15 cellular contexts compared by ENCODE assay signal in genomic region chr3:48633743-48634142, GRCh38. TPM values are rescaled to one million over a fixed set of nuclear protein-coding genes. Genes with fewer than 3 reads are reported as not detected.
DNase-seq lines count a peak whose midpoint lies in the region; ATAC-seq, FAIRE-seq and TF ChIP-seq lines count a peak whose summit lies in the region.
"Had no signal": no experiment of that assay in that cellular context is flagged by ENCODE, and none has a peak within 500 bp of the region (broad histone marks: within the 10 kb centered on the region; RNA-seq: fewer than 3 reads in every experiment).

No MANE protein-coding gene starts in this region.

- H2BK120ac ChIP-seq in mesenchymal stem cell (ENCODE audit: low read depth, low read length): no peak overlapping the region

- no peak overlapping the region for H3K18ac ChIP-seq in mesenchymal stem cell (ENCODE audit: low read depth in 1 of 2, low read length in 2 of 2)

- TF ChIP-seq POLR2A in A549 (IDR thresholded peaks at IDR 0.05; ENCODE audit: low read length) (no peak), Peyer's patch (IDR thresholded peaks at IDR 0.05) (no peak)

- H3K27me3 ChIP-seq in DOHH2 (ENCODE audit: control insufficient read depth, low read length) (no peaks in the 10 kb centered on the region), mesenchymal stem cell (ENCODE audit: control insufficient read depth in 1 of 2, insufficient read depth in 1 of 2, low read length in 2 of 2) (peaks cover 0 to under 1% of the 10 kb centered on the region in 2 experiments), Peyer's patch (no peaks in the 10 kb centered on the region), heart right ventricle (no peaks in the 10 kb centered on the region)
- H3K27me3 ChIP-seq: SJCRH30, vagina had no signal

- peak overlapping the region in 1 of 2 experiments; percentile 97; a peak in 1 of 6 replicates for H3K27ac ChIP-seq in A549
- no peak overlapping the region for H3K27ac ChIP-seq in DOHH2 (ENCODE audit: low read depth, low read length)
- H3K27ac ChIP-seq in mesenchymal stem cell (ENCODE audit: low read length, poor library complexity, severe bottlenecking): no peak overlapping the region
- H3K27ac ChIP-seq in Peyer's patch: no peak overlapping the region
- no peak overlapping the region for H3K27ac ChIP-seq in heart right ventricle
- H3K27ac ChIP-seq: SJCRH30 had no signal

- H3K9me2 ChIP-seq in DOHH2 (replicated peaks; ENCODE audit: control insufficient read depth, low read length): no peaks in the 10 kb centered on the region

- H2BK5ac ChIP-seq in mesenchymal stem cell (ENCODE audit: low read depth, low read length, poor library complexity, severe bottlenecking): no peak overlapping the region

- POLR2A ChIA-PET in A549 (lab: Yijun Ruan, JAX): interaction anchor here (2.1 kb wide), 1 partner anchor 29 kb away, joined by 9 read pairs; the partner anchor contains the start of gene CELSR3

- no peak overlapping the region for H4K8ac ChIP-seq in mesenchymal stem cell (ENCODE audit: low read length)

- H3K79me2 ChIP-seq in DOHH2 (ENCODE audit: control insufficient read depth, low read length): no peaks in the 10 kb centered on the region

- H3K9me3 Mint-ChIP-seq in activated T-helper 1 cell treated with anti-CD3 and anti-CD28 coated beads, Interleukin-12 subunit alpha, Interleukin-12 subunit beta, Interleukin-2, Interleukin-4 antibody, amounts not matched to agents 30 ng/mL and 10 ng/mL and 1 ng/mL, durations not matched to agents 14 hours and 24 hours and 36 hours: no peaks in the 10 kb centered on the region

- ATAC-seq in A549 (no peak), HG02981 (IDR thresholded peaks at IDR 0.05; ENCODE audit: unreplicated experiment) (no peak), heart right ventricle (no peak)
- ATAC-seq: left cardiac atrium had no signal

- H3K4me2 ChIP-seq in A549: peak overlapping the region; percentile 81
- H3K4me2 ChIP-seq in DOHH2 (ENCODE audit: low read length): peak overlapping the region; percentile 90; the same call in 1 of the 2 replicates
- H3K4me2 ChIP-seq in mesenchymal stem cell (ENCODE audit: low read length, poor library complexity, severe bottlenecking): no peak overlapping the region

- H3K27me3 Mint-ChIP-seq in activated T-helper 1 cell treated with anti-CD3 and anti-CD28 coated beads, Interleukin-12 subunit alpha, Interleukin-12 subunit beta, Interleukin-2, Interleukin-4 antibody, amounts not matched to agents 30 ng/mL and 10 ng/mL and 1 ng/mL, durations not matched to agents 14 hours and 24 hours and 36 hours (ENCODE audit: insufficient read depth): no peaks in the 10 kb centered on the region

- peaks cover 9% of the 10 kb centered on the region for H3K36me3 Mint-ChIP-seq in activated T-helper 1 cell treated with anti-CD3 and anti-CD28 coated beads, Interleukin-12 subunit alpha, Interleukin-12 subunit beta, Interleukin-2, Interleukin-4 antibody, amounts not matched to agents 30 ng/mL and 10 ng/mL and 1 ng/mL, durations not matched to agents 14 hours and 24 hours and 36 hours (ENCODE audit: low read depth)

- H3K9me3 ChIP-seq in A549: no peaks in the 10 kb centered on the region
- no peaks in the 10 kb centered on the region for H3K9me3 ChIP-seq in DOHH2 (ENCODE audit: control insufficient read depth, insufficient read depth, low read length)
- H3K9me3 ChIP-seq in mesenchymal stem cell (ENCODE audit: control insufficient read depth, low read length): no peaks in the 10 kb centered on the region
- no peaks in the 10 kb centered on the region for H3K9me3 ChIP-seq in Peyer's patch
- H3K9me3 ChIP-seq in heart right ventricle: no peaks in the 10 kb centered on the region
- H3K9me3 ChIP-seq: SJCRH30, vagina had no signal

- peak overlapping the region; percentile 92 for H3K9ac ChIP-seq in mesenchymal stem cell (ENCODE audit: low read length)

- TF ChIP-seq EP300 in A549 (IDR thresholded peaks at IDR 0.05): no peak

- peak overlapping the region; percentile 56 for H2BK15ac ChIP-seq in mesenchymal stem cell (ENCODE audit: low read depth, poor library complexity, severe bottlenecking)

- no peak overlapping the region for H3K14ac ChIP-seq in mesenchymal stem cell (ENCODE audit: low read length in 2 of 2)

- H3K4ac ChIP-seq in mesenchymal stem cell (ENCODE audit: low read depth in 1 of 2, low read length in 2 of 2): no peak overlapping the region

- H3K4me3 ChIP-seq in A549: no peak overlapping the region
- no peak overlapping the region for H3K4me3 ChIP-seq in DOHH2 (ENCODE audit: low read length)
- peak overlapping the region in 1 of 2 experiments; percentile 93 for H3K4me3 ChIP-seq in mesenchymal stem cell (ENCODE audit: insufficient read depth in 1 of 2, low read depth in 1 of 2, low read length in 2 of 2)
- peak overlapping the region in 2 of 4 donors; percentile 76 to 83 for H3K4me3 ChIP-seq in Peyer's patch
- H3K4me3 ChIP-seq in heart right ventricle: no peak overlapping the region

- peaks cover 12% of the 10 kb centered on the region for H3K36me3 ChIP-seq in DOHH2 (ENCODE audit: control insufficient read depth, low read length)
- H3K36me3 ChIP-seq in mesenchymal stem cell (ENCODE audit: control insufficient read depth in 1 of 2, insufficient read depth in 2 of 2, low read depth in 1 of 2, low read length in 2 of 2): peaks cover 48 to 51% of the 10 kb centered on the region in 2 experiments
- peaks cover 0 to 42% (median 0%) of the 10 kb centered on the region in 3 donors for H3K36me3 ChIP-seq in Peyer's patch
- H3K36me3 ChIP-seq in heart right ventricle: peaks cover 0 to 47% (median 9%) of the 10 kb centered on the region in 9 donors

- H3K4me1 ChIP-seq in A549 (peaks cover 16% of the 10 kb centered on the region), DOHH2 (ENCODE audit: control insufficient read depth, low read length) (peaks cover 18% of the 10 kb centered on the region), mesenchymal stem cell (ENCODE audit: control insufficient read depth, insufficient read depth, low read depth, low read length) (peaks cover 23% of the 10 kb centered on the region), Peyer's patch (peaks cover 0 to 22% (median 4%) of the 10 kb centered on the region in 4 donors), heart right ventricle (peaks cover 5 to 28% (median 21%) of the 10 kb centered on the region in 9 donors)

- no peak overlapping the region for H2AK5ac ChIP-seq in mesenchymal stem cell (ENCODE audit: low read length, severe bottlenecking)

- peak overlapping the region; percentile 89 for H3K4me3 Mint-ChIP-seq in activated T-helper 1 cell treated with anti-CD3 and anti-CD28 coated beads, Interleukin-12 subunit alpha, Interleukin-12 subunit beta, Interleukin-2, Interleukin-4 antibody, amounts not matched to agents 30 ng/mL and 10 ng/mL and 1 ng/mL, durations not matched to agents 14 hours and 24 hours and 36 hours

- peaks cover 47% of the 10 kb centered on the region for H3K79me1 ChIP-seq in mesenchymal stem cell (replicated peaks; ENCODE audit: low read length, poor library complexity, severe bottlenecking)

- intact Hi-C loops in activated T-helper 1 cell treated with anti-CD3 and anti-CD28 coated beads, Interleukin-12 subunit alpha, Interleukin-12 subunit beta, Interleukin-2, Interleukin-4 antibody, amounts not matched to agents 30 ng/mL and 10 ng/mL and 1 ng/mL, durations not matched to agents 14 hours and 24 hours and 36 hours (cut with micrococcal nuclease): loop anchor here (2.0 to 10.0 kb wide), 2 partner anchors 187 to 229 kb away; partner anchors contain the start of gene ATRIP
- intact Hi-C loops in heart right ventricle (cut with DNase I): loop anchor here in 5 of 10 donors (2.0 to 10.0 kb wide), 4 partner anchors 51 to 169 kb away; partner anchors contain the start of genes NCKIPSD (in 2 of the 5) and PFKFB4 (in 1 of the 5)

- TF ChIP-seq CTCF in A549 (IDR thresholded peaks at IDR 0.05) (no peak), DOHH2 (IDR thresholded peaks at IDR 0.05; ENCODE audit: low read depth, low read length, poor library complexity, severe bottlenecking) (no peak), Peyer's patch (IDR thresholded peaks at IDR 0.05) (no peak), heart right ventricle (IDR thresholded peaks at IDR 0.05) (no peak)

- no peak for TF ChIP-seq RAD21 in A549 (conservative IDR thresholded peaks at IDR 0.05 in 1 of 2, IDR thresholded peaks at IDR 0.05 in 1 of 2)

- H4K91ac ChIP-seq in mesenchymal stem cell (ENCODE audit: low read length): no peak overlapping the region

- H2AFZ ChIP-seq in mesenchymal stem cell (ENCODE audit: low read depth, low read length): no peak overlapping the region

- DNase-seq in A549 (ENCODE audit: low read depth in 1 of 2, low spot score in 1 of 2): no peak
- no peak for DNase-seq in activated T-helper 1 cell treated with anti-CD3 and anti-CD28 coated beads, Interleukin-12 subunit alpha, Interleukin-12 subunit beta, Interleukin-2, Interleukin-4 antibody, amounts not matched to agents 30 ng/mL and 10 ng/mL and 1 ng/mL, durations not matched to agents 14 hours and 24 hours and 36 hours (ENCODE audit: low spot score)
- no peak for DNase-seq in mesenchymal stem cell
- no peak for DNase-seq in Peyer's patch
- no peak for DNase-seq in heart right ventricle
- DNase-seq in OCI-M1 (lab: John Stamatoyannopoulos, UW): no peak
- DNase-seq: DMS 273 treated with DMSO at 0.1 percent for 48 hours, left cardiac atrium, NCI-H226, SJCRH30 had no signal

- H2BK12ac ChIP-seq in mesenchymal stem cell (ENCODE audit: low read length in 2 of 2): no peak overlapping the region

- no peaks in the 10 kb centered on the region for H3F3A ChIP-seq in DOHH2 (ENCODE audit: control insufficient read depth, insufficient read depth)

- CTCF ChIA-PET in A549 (lab: Yijun Ruan, JAX): interaction anchor here (1.0 to 4.3 kb wide), 8 partner anchors 11 to 75 kb away, joined by 3 to 46 read pairs (median 4); partner anchors contain the start of genes COL7A1 and TMEM89

- 90% methylated on average over 2 of the region's 2 CpGs for WGBS in A549 (ENCODE audit: missing lambda C conversion rate)
- WGBS in mesenchymal stem cell: 96% methylated on average over 2 of the region's 2 CpGs
- 75 to 90% methylated on average over 2 of the region's 2 CpGs for whole genome bisulfite sequencing in heart right ventricle, 2 donors

- peaks cover 20% of the 10 kb centered on the region for H3K4me1 Mint-ChIP-seq in activated T-helper 1 cell treated with anti-CD3 and anti-CD28 coated beads, Interleukin-12 subunit alpha, Interleukin-12 subunit beta, Interleukin-2, Interleukin-4 antibody, amounts not matched to agents 30 ng/mL and 10 ng/mL and 1 ng/mL, durations not matched to agents 14 hours and 24 hours and 36 hours (ENCODE audit: low read depth)

- H3K27ac Mint-ChIP-seq in activated T-helper 1 cell treated with anti-CD3 and anti-CD28 coated beads, Interleukin-12 subunit alpha, Interleukin-12 subunit beta, Interleukin-2, Interleukin-4 antibody, amounts not matched to agents 30 ng/mL and 10 ng/mL and 1 ng/mL, durations not matched to agents 14 hours and 24 hours and 36 hours: no peak overlapping the region

- no peaks in the 10 kb centered on the region for H4K20me1 ChIP-seq in DOHH2 (ENCODE audit: control insufficient read depth, insufficient read depth, low read depth, low read length)

- no peak overlapping the region for H3K23ac ChIP-seq in mesenchymal stem cell (ENCODE audit: low read length in 2 of 2)

- FAIRE-seq in A549 (lab: Jason Lieb, UNC): no peak

RNA-seq across cellular contexts. Expression of gene SLC26A6, which starts 1.5 kb away (rescaled TPM):
- polyA plus RNA-seq in A549 (2011; rRNA removed) (12.5 and 12.7 TPM in 2 replicates), A549 (2017; fragmentation: RNase III; extraction: RNeasy Plus Mini Kit Qiagen cat#74134 plus additional on column Dnase treatment) (20.0 to 25.5 TPM (median 23.2 TPM) in 3 replicates), heart right ventricle (10 to 100 TPM; 11.3 to 25.4 TPM)
- 17.4 and 20.3 TPM in 2 replicates for polyA plus RNA-seq in A549 (2012; cell fraction: cytosol; rRNA removed)
- polyA plus RNA-seq in A549 (2012; cell fraction: nucleus; rRNA removed): 135 and 159 TPM in 2 replicates
- 21.9 and 24.3 TPM in 2 replicates for polyA minus RNA-seq in A549 (2011; rRNA and poly(A)+ RNA removed)
- 46.3 and 52.8 TPM in 2 replicates for total RNA-seq in activated T-helper 1 cell treated with anti-CD3 and anti-CD28 coated beads, Interleukin-12 subunit alpha, Interleukin-12 subunit beta, Interleukin-2, Interleukin-4 antibody, amounts not matched to agents 30 ng/mL and 10 ng/mL and 1 ng/mL, durations not matched to agents 14 hours and 24 hours and 36 hours
- polyA plus RNA-seq in mesenchymal stem cell (2013, experiment 1 of 2): 42.5 TPM
- 39.9 TPM for polyA plus RNA-seq in mesenchymal stem cell (2013, experiment 2 of 2)
- total RNA-seq in Peyer's patch (100 to 1,000 TPM; 143 to 249 (median 194) TPM), heart right ventricle (10 to 100 TPM in 6 of 10 donors, 1 to 10 TPM in 4; 5.2 to 17.7 (median 10.2) TPM)

RNA-seq across cellular contexts. Expression of gene TMEM89, which starts 12.2 kb away (rescaled TPM):
- not detected in 2 replicates for polyA plus RNA-seq in A549 (2011; rRNA removed)
- 0.12 and 0.19 TPM in 2 replicates for polyA plus RNA-seq in A549 (2012; cell fraction: cytosol; rRNA removed)
- polyA plus RNA-seq in A549 (2012; cell fraction: nucleus; rRNA removed): 1.0 and 2.2 TPM in 2 replicates
- 0.21 TPM in 1 of 3 replicates, not detected in the others for polyA plus RNA-seq in A549 (2017; fragmentation: RNase III; extraction: RNeasy Plus Mini Kit Qiagen cat#74134 plus additional on column Dnase treatment)
- not detected in 2 replicates for polyA minus RNA-seq in A549 (2011; rRNA and poly(A)+ RNA removed)
- total RNA-seq in activated T-helper 1 cell treated with anti-CD3 and anti-CD28 coated beads, Interleukin-12 subunit alpha, Interleukin-12 subunit beta, Interleukin-2, Interleukin-4 antibody, amounts not matched to agents 30 ng/mL and 10 ng/mL and 1 ng/mL, durations not matched to agents 14 hours and 24 hours and 36 hours: 1.6 TPM in 1 of 2 replicates, not detected in the other
- polyA plus RNA-seq in mesenchymal stem cell (2013, experiment 1 of 2): 0.23 TPM
- 0.29 TPM for polyA plus RNA-seq in mesenchymal stem cell (2013, experiment 2 of 2)
- not detected for total RNA-seq in Peyer's patch
- not detected for total RNA-seq in heart right ventricle
- polyA plus RNA-seq in heart right ventricle: not detected
- total RNA-seq: fibroblast of lung, left cardiac atrium, LHCN-M2, SJCRH30, vagina had no signal
- polyA plus RNA-seq: fibroblast of lung had no signal

RNA-seq across cellular contexts. Expression of gene UQCRC1, which starts 24.3 kb away (rescaled TPM):
- polyA plus RNA-seq in A549 (2011; rRNA removed) (279 and 338 TPM in 2 replicates), A549 (2017; fragmentation: RNase III; extraction: RNeasy Plus Mini Kit Qiagen cat#74134 plus additional on column Dnase treatment) (233 to 256 TPM (median 254 TPM) in 3 replicates), heart right ventricle (1,000 to 10,000 TPM in 1 of 2 donors, 100 to 1,000 TPM in 1; 859 to 1,330 TPM)
- polyA plus RNA-seq in A549 (2012; cell fraction: cytosol; rRNA removed): 390 and 409 TPM in 2 replicates
- 488 and 556 TPM in 2 replicates for polyA plus RNA-seq in A549 (2012; cell fraction: nucleus; rRNA removed)
- 677 and 753 TPM in 2 replicates for polyA minus RNA-seq in A549 (2011; rRNA and poly(A)+ RNA removed)
- total RNA-seq in activated T-helper 1 cell treated with anti-CD3 and anti-CD28 coated beads, Interleukin-12 subunit alpha, Interleukin-12 subunit beta, Interleukin-2, Interleukin-4 antibody, amounts not matched to agents 30 ng/mL and 10 ng/mL and 1 ng/mL, durations not matched to agents 14 hours and 24 hours and 36 hours: 191 and 193 TPM in 2 replicates
- 145 TPM for polyA plus RNA-seq in mesenchymal stem cell (2013, experiment 1 of 2)
- polyA plus RNA-seq in mesenchymal stem cell (2013, experiment 2 of 2): 150 TPM
- total RNA-seq in Peyer's patch (100 to 1,000 TPM; 313 to 857 (median 761) TPM), heart right ventricle (1,000 to 10,000 TPM in 9 of 10 donors, 100 to 1,000 TPM in 1; 723 to 1,173 (median 1,035) TPM)

RNA-seq across cellular contexts. Expression of gene CELSR3, which starts 28.9 kb away (rescaled TPM):
- 2.2 and 3.2 TPM in 2 replicates for polyA plus RNA-seq in A549 (2011; rRNA removed)
- 2.2 and 3.3 TPM in 2 replicates for polyA plus RNA-seq in A549 (2012; cell fraction: cytosol; rRNA removed)
- 13.7 and 15.3 TPM in 2 replicates for polyA plus RNA-seq in A549 (2012; cell fraction: nucleus; rRNA removed)
- 4.6 to 5.2 TPM (median 4.8 TPM) in 3 replicates for polyA plus RNA-seq in A549 (2017; fragmentation: RNase III; extraction: RNeasy Plus Mini Kit Qiagen cat#74134 plus additional on column Dnase treatment)
- polyA minus RNA-seq in A549 (2011; rRNA and poly(A)+ RNA removed): 7.1 and 7.4 TPM in 2 replicates
- 11.6 and 11.7 TPM in 2 replicates for total RNA-seq in activated T-helper 1 cell treated with anti-CD3 and anti-CD28 coated beads, Interleukin-12 subunit alpha, Interleukin-12 subunit beta, Interleukin-2, Interleukin-4 antibody, amounts not matched to agents 30 ng/mL and 10 ng/mL and 1 ng/mL, durations not matched to agents 14 hours and 24 hours and 36 hours
- polyA plus RNA-seq in mesenchymal stem cell (2013, experiment 1 of 2): 2.1 TPM
- polyA plus RNA-seq in mesenchymal stem cell (2013, experiment 2 of 2): 2.0 TPM
- 1 to 10 TPM; 2.3 to 5.0 (median 2.9) TPM for total RNA-seq in Peyer's patch
- total RNA-seq in heart right ventricle: under 1 TPM; 0.10 to 0.44 (median 0.17) TPM
- under 1 TPM; 0.10 to 0.44 TPM for polyA plus RNA-seq in heart right ventricle

RNA-seq across cellular contexts. Expression of gene COL7A1, which starts 38.6 kb away (rescaled TPM):
- polyA plus RNA-seq in A549 (2011; rRNA removed) (36.5 and 63.0 TPM in 2 replicates), A549 (2017; fragmentation: RNase III; extraction: RNeasy Plus Mini Kit Qiagen cat#74134 plus additional on column Dnase treatment) (213 to 273 TPM (median 240 TPM) in 3 replicates), heart right ventricle (10 to 100 TPM in 1 of 2 donors, 1 to 10 TPM in 1; 7.7 to 63.5 TPM)
- polyA plus RNA-seq in A549 (2012; cell fraction: cytosol; rRNA removed): 82.2 and 86.3 TPM in 2 replicates
- polyA plus RNA-seq in A549 (2012; cell fraction: nucleus; rRNA removed): 979 and 1,138 TPM in 2 replicates
- polyA minus RNA-seq in A549 (2011; rRNA and poly(A)+ RNA removed): 53.1 and 64.3 TPM in 2 replicates
- total RNA-seq in activated T-helper 1 cell treated with anti-CD3 and anti-CD28 coated beads, Interleukin-12 subunit alpha, Interleukin-12 subunit beta, Interleukin-2, Interleukin-4 antibody, amounts not matched to agents 30 ng/mL and 10 ng/mL and 1 ng/mL, durations not matched to agents 14 hours and 24 hours and 36 hours: 0.39 and 0.83 TPM in 2 replicates
- 95.7 TPM for polyA plus RNA-seq in mesenchymal stem cell (2013, experiment 1 of 2)
- 83.7 TPM for polyA plus RNA-seq in mesenchymal stem cell (2013, experiment 2 of 2)
- total RNA-seq in Peyer's patch (100 to 1,000 TPM in 1 of 4 donors, 10 to 100 TPM in 2, 1 to 10 TPM in 1; 7.5 to 101 (median 21.7) TPM), heart right ventricle (10 to 100 TPM in 8 of 10 donors, 1 to 10 TPM in 2; 6.1 to 24.0 (median 12.6) TPM)
